In genomic region chr9:35071814-35072460, GRCh38 we compare ENCODE assay signal across 8 cellular contexts. TPM values are rescaled to one million over a fixed set of nuclear protein-coding genes. Genes with fewer than 3 reads are reported as not detected.
DNase-seq lines count a peak whose midpoint lies in the region; ATAC-seq and TF ChIP-seq lines count a peak whose summit lies in the region.

No MANE protein-coding gene starts in this region.

- TF ChIP-seq EP300 in tibial nerve (IDR thresholded peaks at IDR 0.05) = no peak

- H3K27ac ChIP-seq in H9 (ENCODE audit: insufficient read length, low read depth, low read length) = peak overlapping the region; percentile 35
- H3K27ac ChIP-seq in cardiac muscle cell = peak overlapping the region; percentile 100
- peak overlapping the region; percentile 100 for H3K27ac ChIP-seq in trophoblast cell (ENCODE audit: low read depth, low read length)
- peak overlapping the region; percentile 97 to 100 (median 98) for H3K27ac ChIP-seq in tibial nerve

- no peak overlapping the region for H2BK15ac ChIP-seq in H9 (ENCODE audit: low read depth, low read length)

- H2BK120ac ChIP-seq in H9 (ENCODE audit: low read depth, low read length, poor library complexity, severe bottlenecking) (no peak overlapping the region), trophoblast cell (ENCODE audit: insufficient read depth, low read length, poor library complexity) (peak overlapping the region; percentile 96)

- TF ChIP-seq CTCF in H9 (conservative IDR thresholded peaks at IDR 0.05) (peak; percentile 61), cardiac muscle cell (IDR thresholded peaks at IDR 0.05; ENCODE audit: low read depth, low read length) (peak; percentile 45), tibial nerve (IDR thresholded peaks at IDR 0.05) (peak in 4 of 5 experiments; percentile 26 to 52 (median 46))

- H3K9me3 Mint-ChIP-seq in H9 = no peaks in the 10 kb centered on the region; a peak in 1 of 5 replicates
- H3K9me3 Mint-ChIP-seq in activated naive CD8-positive, alpha-beta T cell treated with anti-CD3 and anti-CD28 coated beads, Interleukin-2, amount 10 ng/mL, durations not matched to agents 7 days and 5 days = no peaks in the 10 kb centered on the region

- H3K56ac ChIP-seq in H9 (ENCODE audit: insufficient read length, low read depth, low read length) = no peak overlapping the region

- H2BK12ac ChIP-seq in H9 (ENCODE audit: insufficient read length, low read depth, low read length) (no peak overlapping the region), trophoblast cell (ENCODE audit: low read length) (peak overlapping the region; percentile 29)

- H3K14ac ChIP-seq in H9 (ENCODE audit: insufficient read depth, low read length) (peak overlapping the region; percentile 92), trophoblast cell (ENCODE audit: low read length) (peak overlapping the region; percentile 98)

- peak overlapping the region; percentile 98 to 99 (median 98) for H3K27ac Mint-ChIP-seq in H9
- H3K27ac Mint-ChIP-seq in activated naive CD8-positive, alpha-beta T cell treated with anti-CD3 and anti-CD28 coated beads, Interleukin-2, amount 10 ng/mL, durations not matched to agents 7 days and 5 days = peak overlapping the region; percentile 93

- peaks cover 18 to 22% of the 10 kb centered on the region in 2 experiments for H3K4me1 Mint-ChIP-seq in H9
- H3K4me1 Mint-ChIP-seq in activated naive CD8-positive, alpha-beta T cell treated with anti-CD3 and anti-CD28 coated beads, Interleukin-2, amount 10 ng/mL, durations not matched to agents 7 days and 5 days = peaks cover 38% of the 10 kb centered on the region

- no peak overlapping the region for H4K8ac ChIP-seq in H9 (replicated peaks; ENCODE audit: insufficient read length, low read depth, low read length)
- peak overlapping the region; percentile 92 for H4K8ac ChIP-seq in trophoblast cell (ENCODE audit: low read depth, low read length)

- WGBS in H9 (ENCODE audit: extremely low coverage, insufficient read length, low lambda C conversion rate) = no CpG with 5 or more reads among the region's 79 CpGs
- WGBS in trophoblast cell (ENCODE audit: extremely low coverage, insufficient coverage, insufficient read length) = no CpG with 5 or more reads among the region's 79 CpGs
- WGBS in tibial nerve, 2 donors = 0% methylated on average over 30 to 63 of the region's 79 CpGs

- no peak overlapping the region for H3T11ph ChIP-seq in H9 (ENCODE audit: low read length)

- peaks cover 6% of the 10 kb centered on the region for H3K23me2 ChIP-seq in H9 (ENCODE audit: insufficient read length, low read depth, low read length, poor library complexity, severe bottlenecking)

- peak in 1 of 2 donors; percentile 11 for TF ChIP-seq POLR2A in tibial nerve (IDR thresholded peaks at IDR 0.05)

- H4K12ac ChIP-seq in trophoblast cell (ENCODE audit: low read depth, low read length) = peak overlapping the region; percentile 93

- no peaks in the 10 kb centered on the region for H4K20me1 ChIP-seq in H9 (ENCODE audit: control insufficient read depth, insufficient read depth, insufficient read length)

- H3K36me3 ChIP-seq in cardiac muscle cell (peaks cover 10% of the 10 kb centered on the region), trophoblast cell (ENCODE audit: control insufficient read depth in 1 of 2, insufficient read depth in 2 of 2, low read length in 2 of 2) (peaks cover 31 to 55% of the 10 kb centered on the region in 2 experiments), tibial nerve (peaks cover 0 to 43% (median under 1%) of the 10 kb centered on the region in 3 donors)

- H3K18ac ChIP-seq in H9 (ENCODE audit: insufficient read length, low read depth, low read length) = peak overlapping the region; percentile 95
- H3K18ac ChIP-seq in trophoblast cell (ENCODE audit: low read length) = peak overlapping the region; percentile 93

- H3K27me3 Mint-ChIP-seq in H9 (ENCODE audit: low read depth) = no peaks in the 10 kb centered on the region; the same call in none of the 2 replicates
- no peaks in the 10 kb centered on the region for H3K27me3 Mint-ChIP-seq in activated naive CD8-positive, alpha-beta T cell treated with anti-CD3 and anti-CD28 coated beads, Interleukin-2, amount 10 ng/mL, durations not matched to agents 7 days and 5 days

- H3K79me1 ChIP-seq in H9 (ENCODE audit: insufficient read depth, low read depth, low read length, poor library complexity, severe bottlenecking) (no peaks in the 10 kb centered on the region), trophoblast cell (ENCODE audit: low read length) (peaks cover 12% of the 10 kb centered on the region)

- POLR2A ChIA-PET in activated naive CD8-positive, alpha-beta T cell treated with anti-CD3 and anti-CD28 coated beads, Interleukin-2, amount 10 ng/mL, durations not matched to agents 7 days and 5 days (lab: Charles Lee) = interaction anchor here (0.6 to 3.4 kb wide), 17 partner anchors 9 to 452 kb away, joined by 3 to 41 read pairs (median 4); partner anchors contain the start of genes ATOSB, DCTN3, DNAJB5 and FANCG

- DNase-seq in GM04504 (ENCODE audit: low read depth) (peak; percentile 61), H9 (peak; percentile 85), LoVo (ENCODE audit: low spot score) (peak; percentile 73), SKM-1 (lab: John Stamatoyannopoulos, UW; ENCODE audit: unreplicated experiment) (peak; percentile 72), cardiac muscle cell (ENCODE audit: low read depth in 1 of 2, low spot score in 1 of 2) (peak; percentile 92 to 94), trophoblast cell (peak; percentile 79), tibial nerve (ENCODE audit: low spot score in 2 of 2) (peak; percentile 64 to 66)
- peak; percentile 83 for DNase-seq in activated naive CD8-positive, alpha-beta T cell treated with anti-CD3 and anti-CD28 coated beads, Interleukin-2, amount 10 ng/mL, durations not matched to agents 7 days and 5 days

- H2AFZ ChIP-seq in H9 (ENCODE audit: low read length) (no peak overlapping the region), trophoblast cell (ENCODE audit: insufficient read depth, low read length, poor library complexity) (peak overlapping the region; percentile 61)

- H4K91ac ChIP-seq in H9 (ENCODE audit: insufficient read length, low read depth, low read length) = no peak overlapping the region
- H4K91ac ChIP-seq in trophoblast cell (ENCODE audit: low read depth, low read length) = peak overlapping the region; percentile 92

- H3K9ac ChIP-seq in H9 (ENCODE audit: extremely low read depth, insufficient read length, low read length) (peak overlapping the region; percentile 85), trophoblast cell (ENCODE audit: low read length) (peak overlapping the region; percentile 98)

- ATAC-seq in activated naive CD8-positive, alpha-beta T cell treated with anti-CD3 and anti-CD28 coated beads, Interleukin-2, amount 10 ng/mL, durations not matched to agents 7 days and 5 days (ENCODE audit: low read depth) = peak; percentile 64

- peak overlapping the region; percentile 96 for H3K4me3 ChIP-seq in cardiac muscle cell
- H3K4me3 ChIP-seq in trophoblast cell (ENCODE audit: low read depth, low read length) = peak overlapping the region; percentile 99
- H3K4me3 ChIP-seq in tibial nerve = peak overlapping the region; percentile 72 to 99 (median 89)

- H3K79me2 ChIP-seq in H9 (ENCODE audit: insufficient read depth, low read length) (peaks cover 39% of the 10 kb centered on the region), trophoblast cell (ENCODE audit: control insufficient read depth, insufficient read depth, low read length, poor library complexity) (peaks cover 32% of the 10 kb centered on the region)

- H3K9me3 ChIP-seq in H9 (ENCODE audit: control insufficient read depth, low read depth, low read length) = no peaks in the 10 kb centered on the region
- no peaks in the 10 kb centered on the region for H3K9me3 ChIP-seq in cardiac muscle cell (ENCODE audit: low read depth)
- H3K9me3 ChIP-seq in trophoblast cell (ENCODE audit: insufficient read depth, low read depth, low read length) = no peaks in the 10 kb centered on the region
- H3K9me3 ChIP-seq in tibial nerve = no peaks in the 10 kb centered on the region

- H3K23ac ChIP-seq in H9 (ENCODE audit: insufficient read length, low read depth, low read length) (no peak overlapping the region), trophoblast cell (ENCODE audit: low read length) (no peak overlapping the region)

- no peaks in the 10 kb centered on the region for H3K27me3 ChIP-seq in H9 (ENCODE audit: insufficient read depth, low read length)
- no peaks in the 10 kb centered on the region for H3K27me3 ChIP-seq in cardiac muscle cell
- H3K27me3 ChIP-seq in trophoblast cell (ENCODE audit: insufficient read depth, low read length) = no peaks in the 10 kb centered on the region
- no peaks in the 10 kb centered on the region for H3K27me3 ChIP-seq in tibial nerve

- H4K5ac ChIP-seq in H9 (ENCODE audit: insufficient read length, low read depth, low read length) = no peak overlapping the region

- H3K4ac ChIP-seq in H9 (ENCODE audit: low read depth, low read length) (no peak overlapping the region; the same call in 1 of the 2 replicates), trophoblast cell (ENCODE audit: low read depth, low read length) (peak overlapping the region; percentile 71)

- H3K4me3 Mint-ChIP-seq in H9 = peak overlapping the region; percentile 92 to 95
- H3K4me3 Mint-ChIP-seq in activated naive CD8-positive, alpha-beta T cell treated with anti-CD3 and anti-CD28 coated beads, Interleukin-2, amount 10 ng/mL, durations not matched to agents 7 days and 5 days = peak overlapping the region; percentile 93

- H2AK5ac ChIP-seq in H9 (ENCODE audit: insufficient read length, low read length) = no peak overlapping the region
- H2AK5ac ChIP-seq in trophoblast cell (ENCODE audit: low read length) = peak overlapping the region; percentile 92

- H2BK5ac ChIP-seq in H9 (ENCODE audit: insufficient read length, low read length) (no peak overlapping the region), trophoblast cell (ENCODE audit: low read depth, low read length, poor library complexity) (peak overlapping the region; percentile 96)

- H3K36me3 Mint-ChIP-seq in H9 (ENCODE audit: insufficient read depth in 1 of 3, low read depth in 3 of 3) = peaks cover 61 to 84% (median 74%) of the 10 kb centered on the region in 3 experiments
- H3K36me3 Mint-ChIP-seq in activated naive CD8-positive, alpha-beta T cell treated with anti-CD3 and anti-CD28 coated beads, Interleukin-2, amount 10 ng/mL, durations not matched to agents 7 days and 5 days = peaks cover 42% of the 10 kb centered on the region

- no peak overlapping the region for H2BK20ac ChIP-seq in H9 (ENCODE audit: low read depth, low read length, poor library complexity, severe bottlenecking)

- H3K4me2 ChIP-seq in H9 (ENCODE audit: insufficient read depth, insufficient read length, low read length) (peak overlapping the region; percentile 76), trophoblast cell (ENCODE audit: low read length) (peak overlapping the region; percentile 88)

- H3K4me1 ChIP-seq in H9 (ENCODE audit: insufficient read depth, low read length) (peaks cover 5% of the 10 kb centered on the region; the same call in 1 of the 2 replicates), cardiac muscle cell (ENCODE audit: low read depth) (peaks cover 19% of the 10 kb centered on the region), trophoblast cell (ENCODE audit: control insufficient read depth in 1 of 2, insufficient read depth in 2 of 2, low read length in 2 of 2) (peaks cover 11 to 14% of the 10 kb centered on the region in 2 experiments), tibial nerve (peaks cover 0 to 47% (median 35%) of the 10 kb centered on the region in 4 donors)

RNA-seq across cellular contexts. Expression of gene VCP, which starts 0.5 kb away (rescaled TPM):
- 407 and 409 TPM in 2 replicates for total RNA-seq in H9 (2021)
- total RNA-seq in activated naive CD8-positive, alpha-beta T cell treated with anti-CD3 and anti-CD28 coated beads, Interleukin-2, amount 10 ng/mL, durations not matched to agents 7 days and 5 days = 100 to 1,000 TPM; 183 to 189 TPM
- 226 and 328 TPM in 2 replicates for total RNA-seq in cardiac muscle cell
- polyA plus RNA-seq in cardiac muscle cell = 301 and 338 TPM in 2 replicates
- 250 and 256 TPM in 2 replicates for polyA plus RNA-seq in trophoblast cell (2013)
- 100 to 1,000 TPM; 134 to 190 (median 149) TPM for total RNA-seq in tibial nerve

RNA-seq across cellular contexts. Expression of gene FANCG, which starts 7.8 kb away (rescaled TPM):
- total RNA-seq in H9 (2021) = 86.9 and 88.0 TPM in 2 replicates
- 100 to 1,000 TPM; 103 to 109 TPM for total RNA-seq in activated naive CD8-positive, alpha-beta T cell treated with anti-CD3 and anti-CD28 coated beads, Interleukin-2, amount 10 ng/mL, durations not matched to agents 7 days and 5 days
- 22.8 and 32.8 TPM in 2 replicates for total RNA-seq in cardiac muscle cell
- polyA plus RNA-seq in cardiac muscle cell = 31.7 and 46.5 TPM in 2 replicates
- 31.6 and 33.8 TPM in 2 replicates for polyA plus RNA-seq in trophoblast cell (2013)
- total RNA-seq in tibial nerve = 10 to 100 TPM; 14.4 to 30.8 (median 20.8) TPM

RNA-seq across cellular contexts. Expression of gene PIGO, which starts 24.5 kb away (rescaled TPM):
- total RNA-seq in H9 (2021) (20.3 and 23.4 TPM in 2 replicates), cardiac muscle cell (23.6 and 26.9 TPM in 2 replicates), tibial nerve (10 to 100 TPM; 16.1 to 23.2 (median 18.7) TPM)
- total RNA-seq in activated naive CD8-positive, alpha-beta T cell treated with anti-CD3 and anti-CD28 coated beads, Interleukin-2, amount 10 ng/mL, durations not matched to agents 7 days and 5 days = 10 to 100 TPM; 30.8 to 31.4 TPM
- polyA plus RNA-seq in cardiac muscle cell = 35.1 and 36.0 TPM in 2 replicates
- polyA plus RNA-seq in trophoblast cell (2013) = 14.0 and 14.6 TPM in 2 replicates

RNA-seq across cellular contexts. Expression of gene STOML2, which starts 31.0 kb away (rescaled TPM):
- total RNA-seq in H9 (2021) = 192 and 193 TPM in 2 replicates
- 10 to 100 TPM; 90.3 to 91.9 TPM for total RNA-seq in activated naive CD8-positive, alpha-beta T cell treated with anti-CD3 and anti-CD28 coated beads, Interleukin-2, amount 10 ng/mL, durations not matched to agents 7 days and 5 days
- 151 TPM in 2 replicates for total RNA-seq in cardiac muscle cell
- polyA plus RNA-seq in cardiac muscle cell = 201 and 219 TPM in 2 replicates
- polyA plus RNA-seq in trophoblast cell (2013) = 81.6 and 83.4 TPM in 2 replicates
- 10 to 100 TPM; 67.2 to 97.7 (median 93.7) TPM for total RNA-seq in tibial nerve

RNA-seq across cellular contexts. Expression of gene ATOSB, which starts 43.7 kb away (rescaled TPM):
- total RNA-seq in H9 (2021) = 5.6 and 6.1 TPM in 2 replicates
- 10 to 100 TPM; 12.0 to 16.6 TPM for total RNA-seq in activated naive CD8-positive, alpha-beta T cell treated with anti-CD3 and anti-CD28 coated beads, Interleukin-2, amount 10 ng/mL, durations not matched to agents 7 days and 5 days
- 31.3 and 46.0 TPM in 2 replicates for total RNA-seq in cardiac muscle cell
- polyA plus RNA-seq in cardiac muscle cell = 25.5 and 29.5 TPM in 2 replicates
- polyA plus RNA-seq in trophoblast cell (2013) = 19.5 and 20.6 TPM in 2 replicates
- total RNA-seq in tibial nerve = 10 to 100 TPM; 13.3 to 19.5 (median 14.7) TPM

Comparison
In these comparisons a context has a peak if more than half of its experiments do, and no peak if none do; other contexts are left out.
1. Peak in every context shown above with its lines: DNase-seq, ATAC-seq, H3K4me3 ChIP-seq and H3K27ac ChIP-seq.
2. H3K27ac ChIP-seq: peak in every context shown above with its lines; median percentile 100 in cardiac muscle cell; 100 in trophoblast cell; 98 in tibial nerve; 35 in H9.